8 cellular contexts compared by ENCODE assay signal in genomic region chr20:30356854-30357467, GRCh38.
DNase-seq lines count a peak whose midpoint lies in the region; ATAC-seq, FAIRE-seq and TF ChIP-seq lines count a peak whose summit lies in the region.
"Not testable (repeated sequence)": the region's sequence is repeated elsewhere in the genome, so short reads cannot be mapped to it uniquely, and the experiment has no call there.

No MANE protein-coding gene starts in this region.

- intact Hi-C loops in OCI-LY7 (cut with micrococcal nuclease; ENCODE audit: unreplicated experiment); activated CD8-positive, alpha-beta T cell treated with anti-CD3 and anti-CD28 coated beads for 36 hours (cut with micrococcal nuclease); kidney (cut with DNase I): not testable (repeated sequence)

- not testable (repeated sequence) for H3K9ac ChIP-seq in Karpas-422 (ENCODE audit: low read length); kidney (ENCODE audit: low read length in 2 of 2)

- H4K20me1 ChIP-seq in DOHH2 (ENCODE audit: control insufficient read depth, insufficient read depth, low read depth, low read length); Karpas-422 (ENCODE audit: insufficient read depth, low read depth, low read length); OCI-LY7 (ENCODE audit: insufficient read depth, low read length): not testable (repeated sequence)

- not testable (repeated sequence) for H3K27me3 Mint-ChIP-seq in activated CD8-positive, alpha-beta T cell treated with anti-CD3 and anti-CD28 coated beads for 36 hours; endothelial cell (ENCODE audit: unreplicated experiment)

- not testable (repeated sequence) for H3K36me3 ChIP-seq in DOHH2 (ENCODE audit: control insufficient read depth, low read length); Karpas-422 (ENCODE audit: insufficient read depth, low read length); OCI-LY7 (ENCODE audit: insufficient read depth, low read length); kidney (ENCODE audit: control insufficient read depth in 1 of 2, insufficient read depth in 2 of 2, low read length in 2 of 2); small intestine (ENCODE audit: control insufficient read depth in 2 of 2, insufficient read depth in 2 of 2, low read length in 2 of 2)

- not testable (repeated sequence) for H3K4me3 Mint-ChIP-seq in activated CD8-positive, alpha-beta T cell treated with anti-CD3 and anti-CD28 coated beads for 36 hours; endothelial cell (ENCODE audit: unreplicated experiment)

- H3K9me3 ChIP-seq in A549; DOHH2 (ENCODE audit: control insufficient read depth, insufficient read depth, low read length); Karpas-422 (ENCODE audit: low read length); OCI-LY7 (ENCODE audit: low read length); kidney (ENCODE audit: control insufficient read depth in 1 of 2, low read length in 2 of 2); small intestine (ENCODE audit: control insufficient read depth, low read depth): not testable (repeated sequence)

- not testable (repeated sequence) for H3K79me2 ChIP-seq in DOHH2 (ENCODE audit: control insufficient read depth, low read length); Karpas-422 (ENCODE audit: low read length); OCI-LY7 (ENCODE audit: insufficient read depth, low read depth, low read length)

- not testable (repeated sequence) for H3K27ac ChIP-seq in A549; DOHH2 (ENCODE audit: low read depth, low read length); Karpas-422 (ENCODE audit: low read length); OCI-LY7 (ENCODE audit: low read depth, low read length, poor library complexity, severe bottlenecking); kidney (ENCODE audit: low read depth in 2 of 2, low read length in 2 of 2); small intestine (ENCODE audit: low read depth in 1 of 2, low read length in 1 of 2)

- H3K9me3 Mint-ChIP-seq in activated CD8-positive, alpha-beta T cell treated with anti-CD3 and anti-CD28 coated beads for 36 hours; endothelial cell (ENCODE audit: unreplicated experiment): not testable (repeated sequence)

- TF ChIP-seq RAD21 in A549 (conservative IDR thresholded peaks at IDR 0.05 in 1 of 2, IDR thresholded peaks at IDR 0.05 in 1 of 2), result peak; percentile 32 to 44; a peak in 3 of 5 replicates

- ATAC-seq in A549; activated CD8-positive, alpha-beta T cell treated with anti-CD3 and anti-CD28 coated beads for 36 hours: not testable (repeated sequence)

- POLR2A ChIA-PET in A549 (lab: Yijun Ruan, JAX), result interaction anchor here (0.7 kb wide), 1 partner anchor 20 kb away, joined by 3 read pairs; no protein-coding TSS in a partner anchor
- POLR2A ChIA-PET in OCI-LY7 (lab: Charles Lee); activated CD8-positive, alpha-beta T cell treated with anti-CD3 and anti-CD28 coated beads for 36 hours (lab: Charles Lee): not testable (repeated sequence)

- H3K36me3 Mint-ChIP-seq in activated CD8-positive, alpha-beta T cell treated with anti-CD3 and anti-CD28 coated beads for 36 hours (ENCODE audit: low read depth); endothelial cell (ENCODE audit: low read depth, unreplicated experiment): not testable (repeated sequence)

- not testable (repeated sequence) for H3F3A ChIP-seq in DOHH2 (ENCODE audit: control insufficient read depth, insufficient read depth)

- not testable (repeated sequence) for BruUV-seq in OCI-LY7 (replicated peaks; lab: Mats Ljungman, UMichigan)

- not testable (repeated sequence) for H3K4me1 Mint-ChIP-seq in activated CD8-positive, alpha-beta T cell treated with anti-CD3 and anti-CD28 coated beads for 36 hours (ENCODE audit: low read depth); endothelial cell (ENCODE audit: unreplicated experiment)

- H3K4me1 ChIP-seq in A549; DOHH2 (ENCODE audit: control insufficient read depth, low read length); Karpas-422 (ENCODE audit: low read length); OCI-LY7 (ENCODE audit: insufficient read depth, low read length, poor library complexity, severe bottlenecking); kidney (ENCODE audit: control insufficient read depth in 1 of 2, insufficient read depth in 1 of 2, low read depth in 1 of 2, low read length in 2 of 2); small intestine (ENCODE audit: control insufficient read depth in 2 of 2, insufficient read depth in 1 of 2, low read depth in 1 of 2, low read length in 1 of 2): not testable (repeated sequence)

- not testable (repeated sequence) for H3K9me2 ChIP-seq in DOHH2 (replicated peaks; ENCODE audit: control insufficient read depth, low read length); Karpas-422 (replicated peaks; ENCODE audit: insufficient read depth, low read length); OCI-LY7 (ENCODE audit: insufficient read depth, low read length)

- TF ChIP-seq CTCF in A549 (IDR thresholded peaks at IDR 0.05), result peak; percentile 58
- TF ChIP-seq CTCF in DOHH2 (IDR thresholded peaks at IDR 0.05; ENCODE audit: low read depth, low read length, poor library complexity, severe bottlenecking), result peak; percentile 54
- peak; percentile 74 for TF ChIP-seq CTCF in OCI-LY7 (conservative IDR thresholded peaks at IDR 0.05; ENCODE audit: low read length)
- TF ChIP-seq CTCF in activated CD8-positive, alpha-beta T cell treated with anti-CD3 and anti-CD28 coated beads for 36 hours (IDR thresholded peaks at IDR 0.05), result peak; percentile 61
- peak; percentile 88 for TF ChIP-seq CTCF in endothelial cell (IDR thresholded peaks at IDR 0.05; ENCODE audit: unreplicated experiment)
- TF ChIP-seq CTCF in kidney (IDR thresholded peaks at IDR 0.05; ENCODE audit: borderline replicate concordance, extremely low read depth, insufficient read depth), result peak; percentile 14

- not testable (repeated sequence) for H3K27me3 ChIP-seq in DOHH2 (ENCODE audit: control insufficient read depth, low read length); Karpas-422 (ENCODE audit: low read length); small intestine (ENCODE audit: control insufficient read depth in 2 of 2, insufficient read depth in 2 of 2, low read length in 2 of 2)

- H3K4me3 ChIP-seq in A549; DOHH2 (ENCODE audit: low read length); Karpas-422 (ENCODE audit: low read length); OCI-LY7 (ENCODE audit: low read depth, low read length, poor library complexity, severe bottlenecking); kidney (ENCODE audit: low read length in 2 of 2); small intestine (ENCODE audit: low read depth in 1 of 2, low read length in 2 of 2): not testable (repeated sequence)

- not testable (repeated sequence) for TF ChIP-seq POLR2A in A549 (IDR thresholded peaks at IDR 0.05; ENCODE audit: low read length)

- H3K27ac Mint-ChIP-seq in activated CD8-positive, alpha-beta T cell treated with anti-CD3 and anti-CD28 coated beads for 36 hours; endothelial cell (ENCODE audit: unreplicated experiment): not testable (repeated sequence)

- not testable (repeated sequence) for TF ChIP-seq EP300 in A549 (IDR thresholded peaks at IDR 0.05)

- FAIRE-seq in A549 (lab: Jason Lieb, UNC), result not testable (repeated sequence)
- FAIRE-seq in kidney (lab: Jason Lieb, UNC) (peak; percentile 29), small intestine (lab: Jason Lieb, UNC) (peak; percentile 89)

- 1% methylated on average over 2 of the region's 2 CpGs for WGBS in A549 (ENCODE audit: missing lambda C conversion rate)
- WGBS in small intestine, 3 donors, result 24 to 35% (median 33%) methylated on average over 2 of the region's 2 CpGs

- not testable (repeated sequence) for DNase-seq in A549 (ENCODE audit: low read depth in 1 of 2, low spot score in 1 of 2); activated CD8-positive, alpha-beta T cell treated with anti-CD3 and anti-CD28 coated beads for 36 hours; endothelial cell (ENCODE audit: low spot score); kidney; small intestine
- DNase-seq in Karpas-422 (peak; percentile 53), OCI-LY7 (ENCODE audit: low spot score) (peak; percentile 10)

- H3K4me2 ChIP-seq in A549; DOHH2 (ENCODE audit: low read length); Karpas-422 (ENCODE audit: low read depth, low read length, poor library complexity, severe bottlenecking); OCI-LY7 (ENCODE audit: low read length): not testable (repeated sequence)

- H2AFZ ChIP-seq in Karpas-422 (ENCODE audit: low read length); OCI-LY7 (ENCODE audit: low read length): not testable (repeated sequence)

- CTCF ChIA-PET in A549 (lab: Yijun Ruan, JAX), result interaction anchor here (1.1 kb wide), 1 partner anchor 11 kb away, joined by 3 read pairs; no protein-coding TSS in a partner anchor
- CTCF ChIA-PET in OCI-LY7 (lab: Charles Lee; ENCODE audit: unreplicated experiment); activated CD8-positive, alpha-beta T cell treated with anti-CD3 and anti-CD28 coated beads for 36 hours (lab: Charles Lee): not testable (repeated sequence)

TF ChIP-seq in A549, 52 proteins besides CTCF, POLR2A, EP300 and RAD21:
- TF ChIP-seq SMC3 (IDR thresholded peaks at IDR 0.05), result peak; percentile 43; the same call in 1 of the 3 replicates
TF ChIP-seq in A549: peak in this region for 1; not testable (repeated sequence) for 51.

Comparison
In these comparisons a context has a peak if more than half of its experiments do, and no peak if none do; other contexts are left out.
1. CTCF ChIP-seq: peak in every context shown above with its lines; median percentile 88 in endothelial cell; 74 in OCI-LY7; 61 in activated CD8-positive, alpha-beta T cell treated with anti-CD3 and anti-CD28 coated beads for 36 hours; 58 in A549; 54 in DOHH2; 14 in kidney.